22 cellular contexts compared by ENCODE assay signal in the genomic region with DNA sequence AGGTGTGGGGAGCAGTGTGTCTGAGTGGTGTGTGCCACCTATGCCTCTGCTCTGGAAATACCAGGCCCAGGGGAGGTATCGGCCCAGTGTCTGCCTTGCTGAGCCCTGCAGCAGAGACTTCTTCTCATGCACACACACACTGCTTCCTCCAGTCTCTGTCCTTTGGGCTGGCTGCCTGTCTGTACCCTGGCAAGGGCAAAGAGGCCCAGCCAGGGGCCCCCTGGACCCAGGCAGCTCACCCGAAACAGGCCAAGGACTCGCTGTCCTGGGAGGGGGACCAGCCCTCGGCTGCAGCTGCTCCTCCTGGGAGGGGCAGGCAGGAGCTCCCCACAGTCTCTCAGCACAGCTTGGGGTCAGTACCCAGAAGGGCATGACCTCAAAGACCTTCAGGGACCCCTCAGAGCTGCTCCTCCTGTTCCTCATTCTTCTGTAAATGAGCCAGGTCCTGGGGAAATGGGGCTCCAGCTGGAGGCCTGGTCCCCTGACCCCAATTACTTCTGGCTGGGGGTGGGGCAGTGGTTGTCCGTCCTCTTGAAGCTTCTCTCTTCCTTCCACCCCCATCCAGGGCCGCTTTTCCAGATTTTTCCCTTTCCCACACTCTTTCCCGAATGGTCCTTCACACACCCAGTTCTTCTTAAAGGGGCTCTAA. TPM values are rescaled to one million over a fixed set of nuclear protein-coding genes. Genes with fewer than 3 reads are reported as not detected.
DNase-seq lines count a peak whose midpoint lies in the region; ATAC-seq, FAIRE-seq and TF ChIP-seq lines count a peak whose summit lies in the region.
"Had no signal": no experiment of that assay in that cellular context is flagged by ENCODE, and none has a peak within 500 bp of the region (broad histone marks: within the 10 kb centered on the region; RNA-seq: fewer than 3 reads in every experiment).

No MANE protein-coding gene starts in this region.

- H3K18ac ChIP-seq in H1 (ENCODE audit: extremely low read depth, low read length) = 0 out of 2 replicates have a peak overlapping the region, but pooled peaks have one; percentile 27

- no peak overlapping the region for H4K91ac ChIP-seq in H1 (replicated peaks; ENCODE audit: insufficient read length, low read length)

- no peaks in the 10 kb centered on the region for H4K20me1 ChIP-seq in H1 (replicated peaks in 1 of 2; ENCODE audit: control insufficient read depth in 1 of 2, insufficient read depth in 2 of 2, low read length in 2 of 2)

- 7% methylated on average over 7 of the region's 7 CpGs for WGBS in HUES64
- WGBS in H1 (ENCODE audit: extremely low coverage in 1 of 2, insufficient coverage in 1 of 2, insufficient read length in 1 of 2, insufficient replicate concordance in 2 of 2, low coverage in 1 of 2, low lambda C conversion rate in 2 of 2, missing lambda C conversion rate in 1 of 2), 2 experiments = 3% methylated on average over 7 of the region's 7 CpGs; no CpG with 5 or more reads in 1 of the 2 experiments

- peak overlapping the region; percentile 29; the same call in 1 of the 2 replicates for H2BK20ac ChIP-seq in H1 (ENCODE audit: low read length)

- H3K27ac ChIP-seq in HUES64 (ENCODE audit: low read depth, low read length) (no peak overlapping the region), H1 (ENCODE audit: low read depth, low read length) (no peak overlapping the region), breast epithelium (no peak overlapping the region)
- H3K27ac ChIP-seq: BLaER1 treated with 17β-estradiol and CSF1 and Interleukin-3, amounts not matched to agents 10 nM and 100 nM had no signal

- no peaks in the 10 kb centered on the region for H3K9me3 ChIP-seq in HUES64 (ENCODE audit: insufficient read depth, low read depth, low read length)
- H3K9me3 ChIP-seq in H1 (ENCODE audit: insufficient read depth in 2 of 2, low read depth in 1 of 2, low read length in 1 of 2) = no peaks in the 10 kb centered on the region
- no peaks in the 10 kb centered on the region for H3K9me3 ChIP-seq in breast epithelium
- H3K9me3 ChIP-seq: A549; BLaER1 treated with 17β-estradiol and CSF1 and Interleukin-3, amounts not matched to agents 10 nM and 100 nM; MG63 had no signal

- H3K14ac ChIP-seq in H1 (ENCODE audit: insufficient read length) = no peak overlapping the region

- in situ Hi-C loops in G401 (cut with HindIII; ENCODE audit: low sequenced_read_pairs) = loop anchor here (25.0 kb wide), 1 partner anchor 203 kb away; no protein-coding TSS in a partner anchor

- no peaks in the 10 kb centered on the region for H3K36me3 ChIP-seq in HUES64 (ENCODE audit: insufficient read depth, low read length)
- H3K36me3 ChIP-seq in H1 (ENCODE audit: control insufficient read depth in 2 of 4, insufficient read depth in 4 of 4, low read length in 3 of 4) = no peaks in the 10 kb centered on the region
- no peaks in the 10 kb centered on the region for H3K36me3 ChIP-seq in breast epithelium
- H3K36me3 ChIP-seq: BLaER1 treated with 17β-estradiol and CSF1 and Interleukin-3, amounts not matched to agents 10 nM and 100 nM; MG63 had no signal

- DNase-seq in G401 (ENCODE audit: low spot score) = peak; percentile 37
- DNase-seq in H1 (ENCODE audit: low read depth in 1 of 2, low spot score in 2 of 2) = peak in 1 of 2 experiments; percentile 63
- DNase-seq in omental fat pad (ENCODE audit: low spot score) = no peak
- DNase-seq in NCI-H1105 treated with DMSO at 0.1 percent for 48 hours (lab: John Stamatoyannopoulos, UW) = no peak
- no peak for DNase-seq in GM10248 (ENCODE audit: extremely low spot score)
- no peak for DNase-seq in breast epithelium (ENCODE audit: low spot score in 2 of 2)
- DNase-seq: DMS79 treated with DMSO at 0.1 percent for 48 hours, Karpas-422, MG63, NCI-H1417, NCI-H2029, NCI-H2171 treated with DMSO at 0.1 percent for 48 hours, NCI-H446 treated with DMSO at 0.1 percent for 48 hours, NCI-H748 treated with DMSO at 0.1 percent for 48 hours, PC-3 had no signal

- H3K4me3 ChIP-seq in HUES64 (ENCODE audit: low read length) = peak overlapping the region; percentile 4; the same call in 1 of the 2 replicates
- H3K4me3 ChIP-seq in H1 (ENCODE audit: extremely low read depth in 1 of 4, insufficient read depth in 2 of 4, low read depth in 3 of 4, low read length in 4 of 4) = peak overlapping the region in 3 of 4 experiments; percentile 7 to 46 (median 14); a peak in 4 of 8 replicates
- no peak overlapping the region for H3K4me3 ChIP-seq in breast epithelium
- H3K4me3 ChIP-seq: A549; BLaER1 treated with 17β-estradiol and CSF1 and Interleukin-3, amounts not matched to agents 10 nM and 100 nM; GM12878; MG63 had no signal

- H3K4me3 Mint-ChIP-seq in nephron = peak overlapping the region in 2 of 3 experiments; percentile 27 to 63

- no peaks in the 10 kb centered on the region for H3K79me1 ChIP-seq in H1 (ENCODE audit: low read depth, low read length)

- 0 out of 2 replicates have a peak overlapping the region, but pooled peaks have one; percentile 26 for H2AK5ac ChIP-seq in H1 (ENCODE audit: low read depth, low read length)

- H3K27ac Mint-ChIP-seq in nephron = peak overlapping the region; percentile 21 to 58 (median 31)

- no peak overlapping the region for H4K8ac ChIP-seq in H1 (ENCODE audit: extremely low read depth, insufficient read depth, low read length)

- H2BK120ac ChIP-seq in H1 (replicated peaks; ENCODE audit: low read depth, low read length) = no peak overlapping the region

- TF ChIP-seq RAD21 in H1 (IDR thresholded peaks at IDR 0.05 in 1 of 2, conservative IDR thresholded peaks at IDR 0.05 in 1 of 2; ENCODE audit: low read depth in 2 of 2, low read length in 2 of 2) = no peak; a peak in 1 of 4 replicates

- peak overlapping the region; percentile 84; the same call in 1 of the 2 replicates for H2BK15ac ChIP-seq in H1 (ENCODE audit: low read length)

- no peaks in the 10 kb centered on the region for H3K36me3 Mint-ChIP-seq in nephron (ENCODE audit: low read depth)

- peaks cover 46% of the 10 kb centered on the region for H3K4me1 Mint-ChIP-seq in nephron

- H3K27me3 ChIP-seq in HUES64 (ENCODE audit: insufficient read depth, low read length) (peaks cover 91% of the 10 kb centered on the region), H1 (replicated peaks in 1 of 4; ENCODE audit: control insufficient read depth in 3 of 4, extremely low read depth in 1 of 4, insufficient read depth in 3 of 4, low read length in 3 of 4) (peaks cover 7 to 66% (median 59%) of the 10 kb centered on the region in 4 experiments), breast epithelium (peaks cover 0 to 16% of the 10 kb centered on the region in 2 donors)

- no peak overlapping the region for H3K56ac ChIP-seq in H1 (replicated peaks; ENCODE audit: insufficient read length, low read depth, low read length)

- ATAC-seq in omental fat pad (ENCODE audit: low FRiP score) = no peak
- ATAC-seq: GM12878, PC-3, SK-N-SH treated with all-trans-retinoic acid at 6 μM for 48 hours had no signal

- no peak overlapping the region for H3K23ac ChIP-seq in H1 (ENCODE audit: insufficient read length)

- H2BK12ac ChIP-seq in H1 (ENCODE audit: low read depth, low read length) = peak overlapping the region; percentile 39; the same call in 1 of the 2 replicates

- no peak for TF ChIP-seq POLR2A in H1 (IDR thresholded peaks at IDR 0.05; ENCODE audit: control extremely low read depth in 1 of 2, low read depth in 2 of 2, low read length in 2 of 2)
- TF ChIP-seq POLR2A in breast epithelium (IDR thresholded peaks at IDR 0.05) = no peak

- no peaks in the 10 kb centered on the region for H3K79me2 ChIP-seq in H1 (ENCODE audit: control insufficient read depth in 1 of 2, insufficient read depth in 2 of 2, low read length in 2 of 2)

- POLR2A ChIA-PET in H1 (lab: Charles Lee; ENCODE audit: partially characterized antibody) = interaction anchor here (0.9 to 2.5 kb wide), 6 partner anchors 9 to 27 kb away, joined by 3 to 11 read pairs (median 9); no protein-coding TSS in a partner anchor
- POLR2A ChIA-PET in GM10248 (lab: Yijun Ruan, JAX) = no interaction called here

- intact Hi-C loops in breast epithelium (cut with DNase I; ENCODE audit: low total_unique reads) = no loop called here

- H2BK5ac ChIP-seq in H1 (ENCODE audit: low read depth, low read length) = no peak overlapping the region

- H3K9ac ChIP-seq in HUES64 (ENCODE audit: low read depth, low read length) (no peak overlapping the region), H1 (replicated peaks in 1 of 4; ENCODE audit: extremely low read depth in 1 of 4, low read depth in 3 of 4, low read length in 3 of 4) (no peak overlapping the region)
- H3K9ac ChIP-seq: BLaER1 treated with 17β-estradiol and CSF1 and Interleukin-3, amounts not matched to agents 10 nM and 100 nM had no signal

- peak overlapping the region; percentile 60 to 72 for H3K4me2 ChIP-seq in H1 (ENCODE audit: insufficient read depth in 1 of 2, low read depth in 2 of 2, low read length in 2 of 2)
- H3K4me2 ChIP-seq: BLaER1 treated with 17β-estradiol and CSF1 and Interleukin-3, amounts not matched to agents 10 nM and 100 nM had no signal

- peaks cover 43% of the 10 kb centered on the region for H3K4me1 ChIP-seq in HUES64 (ENCODE audit: insufficient read depth, low read length)
- peaks cover 3 to 9% (median 5%) of the 10 kb centered on the region in 4 experiments; a peak in 6 of 7 replicates for H3K4me1 ChIP-seq in H1 (replicated peaks in 1 of 4; ENCODE audit: control insufficient read depth in 3 of 4, insufficient read depth in 4 of 4, low read length in 3 of 4)
- H3K4me1 ChIP-seq in breast epithelium = no peaks in the 10 kb centered on the region

- no peak overlapping the region for H2AFZ ChIP-seq in H1 (ENCODE audit: low read length)

- FAIRE-seq in H1 (lab: Jason Lieb, UNC) = peak; percentile 84
- FAIRE-seq: A549, GM12878, GM18507 had no signal

- no peaks in the 10 kb centered on the region; the same call in 1 of the 2 replicates for H3K23me2 ChIP-seq in H1 (ENCODE audit: low read depth, low read length)

- TF ChIP-seq EP300 in H1 (IDR thresholded peaks at IDR 0.05; ENCODE audit: borderline replicate concordance in 1 of 2, low read depth in 2 of 2, low read length in 2 of 2) = no peak

- H3K27me3 Mint-ChIP-seq in nephron (ENCODE audit: low read depth) = peaks cover 97% of the 10 kb centered on the region

- no peak overlapping the region for H4K5ac ChIP-seq in H1 (ENCODE audit: insufficient read length, low read depth, low read length)

- H3K9me3 Mint-ChIP-seq in nephron = no peaks in the 10 kb centered on the region

- CTCF ChIA-PET in H1 (lab: Charles Lee; ENCODE audit: partially characterized antibody) = interaction anchor here (0.6 to 7.0 kb wide), 16 partner anchors 9 to 231 kb away, joined by 3 to 47 read pairs (median 4); no protein-coding TSS in a partner anchor
- CTCF ChIA-PET in GM10248 (lab: Yijun Ruan, JAX) = interaction anchor here (0.9 to 2.6 kb wide), 3 partner anchors 16 to 195 kb away, joined by 3 to 6 read pairs (median 3); no protein-coding TSS in a partner anchor

- no peak for TF ChIP-seq CTCF in H1 (IDR thresholded peaks at IDR 0.05; ENCODE audit: control extremely low read depth in 1 of 3, insufficient read depth in 1 of 3, low read depth in 1 of 3, low read length in 3 of 3)
- TF ChIP-seq CTCF in nephron (IDR thresholded peaks at IDR 0.05; ENCODE audit: unreplicated experiment in 3 of 3) = no peak
- no peak for TF ChIP-seq CTCF in omental fat pad (IDR thresholded peaks at IDR 0.05)
- TF ChIP-seq CTCF in GM10248 (IDR thresholded peaks at IDR 0.05; ENCODE audit: control extremely low read depth, extremely low read depth, low read depth, missing control alignments) = no peak
- TF ChIP-seq CTCF in breast epithelium (IDR thresholded peaks at IDR 0.05) = no peak

- no peak overlapping the region for H3K4ac ChIP-seq in H1 (replicated peaks; ENCODE audit: insufficient read length, low read depth, low read length)

RNA-seq across cellular contexts. Expression of a gene that starts 24.5 kb away (rescaled TPM):
- 34.2 and 44.2 TPM in 2 replicates for total RNA-seq in G401 (2014; rRNA removed; shearing (Covaris generic))
- 0.10 TPM for polyA plus RNA-seq in HUES64 (2013, experiment 1 of 2)
- 0.06 TPM for polyA plus RNA-seq in HUES64 (2013, experiment 2 of 2)
- total RNA-seq in H1 (2021; fragmentation: NEBNext Ultra II Directional; extraction: Animal tissue kit (Norgen Biotek cat#: 25700)) = not detected in 2 replicates
- not detected in 2 replicates for polyA plus RNA-seq in H1 (2011; rRNA removed)
- not detected for polyA plus RNA-seq in H1 (2011; cell fraction: cytosol; rRNA removed)
- polyA plus RNA-seq in H1 (2011; cell fraction: nucleus; rRNA removed) = not detected
- 0.05 to 0.06 TPM in 2 of 4 replicates, not detected in the others for polyA plus RNA-seq in H1 (2012, experiment 1 of 2)
- polyA plus RNA-seq in H1 (2012, experiment 2 of 2) = not detected
- polyA plus RNA-seq in H1 (2013, experiment 1 of 2) = not detected
- not detected for polyA plus RNA-seq in H1 (2013, experiment 2 of 2)
- polyA minus RNA-seq in H1 (2011; rRNA and poly(A)+ RNA removed) = not detected in 2 replicates
- polyA minus RNA-seq in H1 (2011; cell fraction: cytosol; rRNA and poly(A)+ RNA removed) = not detected
- polyA minus RNA-seq in H1 (2011; cell fraction: nucleus; rRNA and poly(A)+ RNA removed) = not detected
- total RNA-seq in omental fat pad = under 1 TPM in 3 of 4 donors, not detected in 1; 0.09 to 0.32 (median 0.13) TPM
- total RNA-seq in breast epithelium = 1 to 10 TPM in 2 of 3 donors, under 1 TPM in 1; under 0.01 to 5.2 (median 1.9) TPM
- total RNA-seq: GM12878, PC-3 had no signal
- polyA plus RNA-seq: GM12878 had no signal

Comparison
In these comparisons a context has a peak if more than half of its experiments do, and no peak if none do; other contexts are left out.
1. H3K4me3 ChIP-seq: peak in HUES64 (single experiment) and H1 (3 of 4); none in breast epithelium (0 of 3).